Comparison of ENCODE assay signal across 6 cellular contexts in the genomic region with DNA sequence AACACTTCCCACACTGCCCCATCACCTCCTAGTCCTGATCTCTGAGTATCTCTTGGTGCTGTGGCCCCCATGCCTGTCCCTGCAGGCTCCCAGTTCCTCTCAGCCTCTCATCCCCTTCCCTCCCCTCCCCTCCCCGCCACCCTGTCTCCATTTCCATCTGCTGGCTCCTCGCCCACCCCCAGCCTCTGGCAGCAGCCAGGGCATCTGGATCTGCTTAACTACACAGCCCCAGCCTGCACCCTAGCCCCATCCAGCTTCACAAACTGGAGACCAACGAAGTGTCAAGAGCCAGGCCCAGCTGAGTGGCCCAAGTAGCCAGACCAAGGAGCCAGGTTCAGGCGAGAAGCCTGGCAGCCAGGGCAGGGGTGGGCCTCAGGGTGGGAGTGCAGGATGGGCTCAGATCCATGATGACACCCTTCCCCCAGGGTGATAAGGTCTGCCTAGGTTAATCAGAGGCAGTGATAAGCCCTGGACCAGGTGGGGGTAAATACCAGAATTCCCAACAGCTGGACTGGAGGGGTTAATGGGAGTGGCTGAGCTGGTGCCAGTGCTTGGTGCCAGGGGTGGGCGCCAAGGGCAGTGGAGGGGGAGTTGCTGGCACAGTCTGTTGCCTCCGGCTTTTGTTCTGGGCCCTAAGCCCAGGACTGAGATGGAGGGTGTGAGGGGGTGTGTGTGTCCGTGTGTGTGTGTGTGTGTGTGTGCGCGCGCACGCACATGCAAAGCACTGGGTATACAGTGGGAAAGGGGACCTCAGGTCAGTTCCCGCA. TPM values are rescaled to one million over a fixed set of nuclear protein-coding genes. Genes with fewer than 3 reads are reported as not detected.
A peak's percentile ranks its signal among the peaks of the same experiment; 100 is the strongest.
DNase-seq lines count a peak whose midpoint lies in the region; ATAC-seq and TF ChIP-seq lines count a peak whose summit lies in the region.

No MANE protein-coding gene starts in this region.

- DNase-seq in G401 (ENCODE audit: low spot score) = peak; percentile 30
- DNase-seq in cerebellum (ENCODE audit: low spot score) = peak; percentile 59
- DNase-seq in neural progenitor cell (ENCODE audit: low spot score) = no peak

- peaks cover 17% of the 10 kb centered on the region for H3F3A ChIP-seq in neural progenitor cell (ENCODE audit: low read depth)

- no peaks in the 10 kb centered on the region for H3K9me3 ChIP-seq in neural progenitor cell (ENCODE audit: low read depth)

- in situ Hi-C loops in G401 (cut with HindIII; ENCODE audit: low sequenced_read_pairs) = no loop called here

- no peak overlapping the region for H3K9ac ChIP-seq in neural progenitor cell

- H3K4me3 ChIP-seq in neural progenitor cell = no peak overlapping the region

- H3K4me3 Mint-ChIP-seq in neural progenitor cell = peak overlapping the region; percentile 33

- no peaks in the 10 kb centered on the region for H3K79me2 ChIP-seq in neural progenitor cell (ENCODE audit: low read depth)

- H4K20me1 ChIP-seq in neural progenitor cell (ENCODE audit: low read depth) = no peaks in the 10 kb centered on the region

- H3K9me3 Mint-ChIP-seq in neural progenitor cell = no peaks in the 10 kb centered on the region

- peak overlapping the region; percentile 57 for H3K27ac Mint-ChIP-seq in neural progenitor cell

- H3K36me3 Mint-ChIP-seq in neural progenitor cell = peaks cover 4% of the 10 kb centered on the region

- peaks cover 47% of the 10 kb centered on the region for H3K4me1 Mint-ChIP-seq in neural progenitor cell

- peaks cover 3% of the 10 kb centered on the region for H3K27me3 Mint-ChIP-seq in neural progenitor cell (ENCODE audit: insufficient read depth, low read depth)

- no peak overlapping the region for H3K27ac ChIP-seq in neural progenitor cell

- no peaks in the 10 kb centered on the region for H3K36me3 ChIP-seq in neural progenitor cell

- TF ChIP-seq CTCF in neural progenitor cell (IDR thresholded peaks at IDR 0.05) = no peak

- peaks cover 25% of the 10 kb centered on the region for H3K4me1 ChIP-seq in neural progenitor cell

- H3K4me2 ChIP-seq in neural progenitor cell = peak overlapping the region; percentile 17

- ATAC-seq in GM21737 (IDR thresholded peaks at IDR 0.05; ENCODE audit: unreplicated experiment) (no peak), HG03159 (IDR thresholded peaks at IDR 0.05; ENCODE audit: unreplicated experiment) (no peak), HG02798 (IDR thresholded peaks at IDR 0.05; ENCODE audit: poor library complexity, unreplicated experiment) (no peak)

- H2AFZ ChIP-seq in neural progenitor cell (replicated peaks) = no peak overlapping the region

- H3K27me3 ChIP-seq in neural progenitor cell = no peaks in the 10 kb centered on the region

RNA-seq across cellular contexts. Expression of gene IL11RA, which starts 2.5 kb away (rescaled TPM):
- total RNA-seq in G401 (2014; rRNA removed; shearing (Covaris generic)) = 6.9 and 9.8 TPM in 2 replicates
- total RNA-seq in cerebellum = 16.1 TPM
- 11.4 and 12.7 TPM in 2 replicates for total RNA-seq in neural progenitor cell (ENCODE audit: low replicate concordance)

RNA-seq across cellular contexts. Expression of gene CCL27, which starts 8.0 kb away (rescaled TPM):
- not detected in 2 replicates for total RNA-seq in G401 (2014; rRNA removed; shearing (Covaris generic))
- not detected for total RNA-seq in cerebellum
- 0.37 and 0.67 TPM in 2 replicates for total RNA-seq in neural progenitor cell (ENCODE audit: low replicate concordance)

RNA-seq across cellular contexts. Expression of gene GALT, which starts 8.0 kb away (rescaled TPM):
- total RNA-seq in G401 (2014; rRNA removed; shearing (Covaris generic)) = 41.6 and 51.2 TPM in 2 replicates
- total RNA-seq in cerebellum (59.7 TPM), neural progenitor cell (ENCODE audit: low replicate concordance) (32.1 and 43.7 TPM in 2 replicates)

RNA-seq across cellular contexts. Expression of gene SIGMAR1, which starts 16.9 kb away (rescaled TPM):
- total RNA-seq in G401 (2014; rRNA removed; shearing (Covaris generic)) = 193 and 208 TPM in 2 replicates
- total RNA-seq in cerebellum (24.3 TPM), neural progenitor cell (ENCODE audit: low replicate concordance) (37.8 and 108 TPM in 2 replicates)

RNA-seq across cellular contexts. Expression of gene ARID3C, which starts 25.6 kb away (rescaled TPM):
- 1.5 TPM in 1 of 2 replicates, not detected in the other for total RNA-seq in G401 (2014; rRNA removed; shearing (Covaris generic))
- total RNA-seq in cerebellum = 0.45 TPM
- total RNA-seq in neural progenitor cell (ENCODE audit: low replicate concordance) = 4.7 and 5.3 TPM in 2 replicates
